9 cellular contexts compared by ENCODE assay signal in the genomic region with DNA sequence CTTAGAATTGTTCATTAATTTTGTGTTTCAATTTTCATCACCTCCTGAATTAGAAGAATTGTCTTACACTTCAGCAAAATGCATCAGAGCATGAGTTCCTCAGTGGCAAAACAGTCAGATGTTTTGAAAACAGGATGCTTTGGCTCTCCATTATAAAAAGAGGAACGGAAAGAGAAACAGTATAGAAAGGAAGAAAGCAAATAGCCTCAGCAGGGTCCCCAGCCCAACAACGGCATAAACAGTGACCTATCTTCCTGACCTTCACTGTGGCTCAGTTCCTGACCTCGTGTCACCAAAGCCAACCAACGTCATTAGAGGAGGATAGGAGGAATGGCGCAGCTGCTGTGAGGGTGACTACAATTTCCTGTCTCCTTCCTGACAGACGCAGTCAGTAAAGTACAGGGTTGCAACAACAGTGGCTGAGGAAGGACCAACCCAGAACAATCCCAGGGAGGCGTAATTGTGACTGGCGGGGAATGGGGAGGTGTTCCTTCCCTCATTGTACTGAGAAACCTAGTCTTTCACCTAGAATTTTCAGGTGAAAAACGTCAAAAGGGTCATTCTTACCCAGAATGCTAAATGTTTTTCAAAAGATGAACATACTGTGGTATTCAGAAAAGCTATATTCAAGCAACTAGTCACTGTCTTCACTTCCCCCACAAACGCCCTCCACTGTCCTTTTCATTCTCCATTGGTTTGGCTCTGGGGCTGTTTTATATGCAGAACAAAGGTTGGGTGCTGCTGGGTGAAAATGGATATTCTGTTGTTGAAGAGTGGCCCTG.
A peak's percentile ranks its signal among the peaks of the same experiment; 100 is the strongest.
DNase-seq lines count a peak whose midpoint lies in the region; ATAC-seq and TF ChIP-seq lines count a peak whose summit lies in the region.
"Had no signal": no experiment of that assay in that cellular context is flagged by ENCODE, and none has a peak within 500 bp of the region (broad histone marks: within the 10 kb centered on the region; RNA-seq: fewer than 3 reads in every experiment).

No MANE protein-coding gene starts in this region.

- peak; percentile 96 for DNase-seq in GM12865 (ENCODE audit: low read depth)
- DNase-seq in HFF-Myc (ENCODE audit: extremely low read depth, low read depth): no peak
- peak; percentile 92 to 98 for DNase-seq in NOMO-1 (lab: John Stamatoyannopoulos, UW; ENCODE audit: unreplicated experiment in 2 of 2)
- DNase-seq in activated T-cell treated with anti-CD3 and anti-CD28 coated beads, Interleukin-2, amount 50 U/mL, for 4 hours: peak; percentile 61
- peak; percentile 96 for DNase-seq in glomerular endothelial cell (ENCODE audit: extremely low read depth, low read depth, low spot score)
- DNase-seq in ACHN: no peak
- no peak for DNase-seq in islet precursor cell

- no peaks in the 10 kb centered on the region for H3K9me3 ChIP-seq in skeletal muscle tissue (ENCODE audit: control insufficient read depth in 3 of 3, low read length in 3 of 3)
- H3K9me3 ChIP-seq: SJSA1 had no signal

- peaks cover 0 to 6% (median 6%) of the 10 kb centered on the region in 3 donors for H3K36me3 ChIP-seq in skeletal muscle tissue (ENCODE audit: control insufficient read depth in 3 of 3, insufficient read depth in 3 of 3, low read length in 3 of 3)

- H3K27me3 Mint-ChIP-seq in activated T-cell treated with anti-CD3 and anti-CD28 coated beads, Interleukin-2, amount 50 U/mL, for 4 hours (ENCODE audit: low read depth): no peaks in the 10 kb centered on the region

- peaks cover 18% of the 10 kb centered on the region for H3K36me3 Mint-ChIP-seq in activated T-cell treated with anti-CD3 and anti-CD28 coated beads, Interleukin-2, amount 50 U/mL, for 4 hours (ENCODE audit: insufficient read depth)

- no peaks in the 10 kb centered on the region for H3K9me3 Mint-ChIP-seq in activated T-cell treated with anti-CD3 and anti-CD28 coated beads, Interleukin-2, amount 50 U/mL, for 4 hours

- in situ Hi-C loops in ACHN (cut with HindIII; ENCODE audit: low pct_ligation_motif_present, low pct_unique_long_range_greater_than_20kb, low sequenced_read_pairs): no loop called here

- no peaks in the 10 kb centered on the region for H3K27me3 ChIP-seq in skeletal muscle tissue (ENCODE audit: control insufficient read depth in 3 of 3, insufficient read depth in 3 of 3, low read length in 3 of 3)
- H3K27me3 ChIP-seq: SJSA1 had no signal

- H3K4me1 ChIP-seq in skeletal muscle tissue (ENCODE audit: control insufficient read depth in 3 of 3, insufficient read depth in 3 of 3, low read length in 3 of 3): peaks cover 30 to 41% (median 34%) of the 10 kb centered on the region in 3 donors

- ATAC-seq in activated T-cell treated with anti-CD3 and anti-CD28 coated beads, Interleukin-2, amount 50 U/mL, for 4 hours: peak; percentile 78 to 82

- peak overlapping the region; percentile 94 for H3K27ac ChIP-seq in skeletal muscle tissue (ENCODE audit: low read depth, low read length)
- H3K27ac ChIP-seq: SJSA1 had no signal

- H3K9ac ChIP-seq in skeletal muscle tissue (ENCODE audit: low read depth in 1 of 3, low read length in 3 of 3): peak overlapping the region; percentile 71 to 92 (median 81)

- TF ChIP-seq CTCF in GM12865 (IDR thresholded peaks at IDR 0.05; ENCODE audit: insufficient read depth, low read depth, low read length, missing control alignments) (no peak), HFF-Myc (IDR thresholded peaks at IDR 0.05; ENCODE audit: low read depth, low read length, missing control alignments) (no peak)

- peak overlapping the region; percentile 99 for H3K4me3 Mint-ChIP-seq in activated T-cell treated with anti-CD3 and anti-CD28 coated beads, Interleukin-2, amount 50 U/mL, for 4 hours

- H3K4me3 ChIP-seq in GM12865 (ENCODE audit: low read depth, low read length) (peak overlapping the region; percentile 63), HFF-Myc (replicated peaks; ENCODE audit: low read depth, low read length) (peak overlapping the region; percentile 68), skeletal muscle tissue (ENCODE audit: low read length in 3 of 3) (peak overlapping the region; percentile 79 to 97 (median 89))
- H3K4me3 ChIP-seq: SJSA1 had no signal

- peaks cover 60% of the 10 kb centered on the region for H3K4me1 Mint-ChIP-seq in activated T-cell treated with anti-CD3 and anti-CD28 coated beads, Interleukin-2, amount 50 U/mL, for 4 hours (ENCODE audit: low read depth)

Comparison
In these comparisons a context has a peak if more than half of its experiments do, and no peak if none do; other contexts are left out.
1. DNase-seq: peak in GM12865 (single experiment), NOMO-1 (2 of 2), activated T-cell treated with anti-CD3 and anti-CD28 coated beads, Interleukin-2, amount 50 U/mL, for 4 hours (single experiment) and glomerular endothelial cell (single experiment); none in HFF-Myc (single experiment), ACHN (single experiment) and islet precursor cell (single experiment).
2. Peak in every context shown above with its lines, with median percentiles within 50 percentile points of each other: H3K4me3 ChIP-seq.